ENCODE assay signal across 17 cellular contexts in the genomic region with DNA sequence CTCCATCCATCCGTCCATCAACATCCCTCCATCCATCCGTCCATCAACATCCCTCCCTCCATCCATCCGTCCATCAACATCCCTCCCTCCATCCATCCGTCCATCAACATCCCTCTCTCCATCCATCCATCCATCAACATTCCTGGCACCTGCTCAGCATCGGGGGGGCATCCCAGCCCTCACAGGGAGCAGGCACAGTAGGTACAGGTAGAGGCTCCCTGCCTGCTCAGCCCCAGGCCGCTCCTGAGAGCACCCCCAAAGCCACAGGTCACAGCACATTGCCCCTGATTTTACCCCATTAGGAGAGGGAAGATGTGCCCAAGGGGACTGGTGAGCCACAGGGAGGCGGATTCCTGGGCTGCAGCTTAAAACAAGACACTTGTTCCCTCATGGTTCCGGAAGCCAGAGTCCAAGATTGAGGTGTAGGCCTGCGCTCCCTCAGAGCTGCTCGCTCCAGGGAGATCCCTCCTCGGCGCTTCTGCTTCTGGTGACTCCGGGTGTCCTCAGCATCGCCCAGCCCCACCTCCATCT. TPM values are rescaled to one million over a fixed set of nuclear protein-coding genes. Genes with fewer than 3 reads are reported as not detected.
A peak's percentile ranks its signal among the peaks of the same experiment; 100 is the strongest.
DNase-seq lines count a peak whose midpoint lies in the region; ATAC-seq and TF ChIP-seq lines count a peak whose summit lies in the region.
"Had no signal": no experiment of that assay in that cellular context is flagged by ENCODE, and none has a peak within 500 bp of the region (broad histone marks: within the 10 kb centered on the region; RNA-seq: fewer than 3 reads in every experiment).

No MANE protein-coding gene starts in this region.

- POLR2A ChIA-PET in Caco-2 (lab: Charles Lee) = no interaction called here

- H3K36me3 ChIP-seq in Caco-2 (ENCODE audit: control insufficient read depth, insufficient read depth, low read length) = no peaks in the 10 kb centered on the region
- H3K36me3 ChIP-seq: gastroesophageal sphincter, MG63, right atrium auricular region, uterus had no signal

- H3K27me3 Mint-ChIP-seq in activated T-cell treated with anti-CD3 and anti-CD28 coated beads, Interleukin-2, amount 50 U/mL, for 72 hours (ENCODE audit: low read depth) = peaks cover 41% of the 10 kb centered on the region
- H3K27me3 Mint-ChIP-seq in Caco-2 (ENCODE audit: insufficient read depth, unreplicated experiment) = peaks cover 14% of the 10 kb centered on the region
- peaks cover 19 to 36% of the 10 kb centered on the region in 2 donors for H3K27me3 Mint-ChIP-seq in effector memory CD8-positive, alpha-beta T cell

- H3K4me1 ChIP-seq in Caco-2 = peaks cover 13% of the 10 kb centered on the region
- H3K4me1 ChIP-seq: uterus had no signal

- peaks cover 24% of the 10 kb centered on the region for H3K4me1 Mint-ChIP-seq in activated T-cell treated with anti-CD3 and anti-CD28 coated beads, Interleukin-2, amount 50 U/mL, for 72 hours (ENCODE audit: low read depth)
- H3K4me1 Mint-ChIP-seq in Caco-2 (ENCODE audit: low read depth, unreplicated experiment) = no peaks in the 10 kb centered on the region
- peaks cover 15 to 16% of the 10 kb centered on the region in 2 donors for H3K4me1 Mint-ChIP-seq in effector memory CD8-positive, alpha-beta T cell (ENCODE audit: low read depth in 2 of 2)

- no peaks in the 10 kb centered on the region for H3K27me3 ChIP-seq in Caco-2 (replicated peaks; ENCODE audit: control insufficient read depth, insufficient read depth, low read length)
- H3K27me3 ChIP-seq: MG63, right atrium auricular region, uterus had no signal

- H3K4me3 ChIP-seq in Caco-2 (ENCODE audit: low read depth, low read length) = no peak overlapping the region
- H3K4me3 ChIP-seq: MG63 had no signal

- peak overlapping the region; percentile 88 to 96 for H3K4me3 Mint-ChIP-seq in activated T-cell treated with anti-CD3 and anti-CD28 coated beads, Interleukin-2, amount 50 U/mL, for 72 hours
- peak overlapping the region; percentile 76 for H3K4me3 Mint-ChIP-seq in Caco-2 (ENCODE audit: unreplicated experiment)
- peak overlapping the region; percentile 96 to 99 for H3K4me3 Mint-ChIP-seq in effector memory CD8-positive, alpha-beta T cell

- TF ChIP-seq CTCF in Caco-2 (IDR thresholded peaks at IDR 0.05; ENCODE audit: insufficient read depth in 1 of 2, low read depth in 1 of 2, low read length in 1 of 2, severe bottlenecking in 1 of 2, unreplicated experiment in 1 of 2) (no peak), omental fat pad (IDR thresholded peaks at IDR 0.05) (no peak)

- no peak for DNase-seq in activated T-cell treated with anti-CD3 and anti-CD28 coated beads, Interleukin-2, amount 50 U/mL, for 72 hours
- DNase-seq in activated T-cell treated with anti-CD3 and anti-CD28 coated beads, Interleukin-2, amount 50 U/mL, for 1 hour = no peak
- DNase-seq in Caco-2 (peak in 1 of 2 experiments; percentile 27), sciatic nerve (ENCODE audit: low spot score) (peak; percentile 40), omental fat pad (ENCODE audit: low spot score) (no peak), 8988T (no peak), SKM-1 treated with dmso at 0.1 percent for 144 hours (lab: John Stamatoyannopoulos, UW; ENCODE audit: unreplicated experiment) (no peak)
- DNase-seq in effector memory CD8-positive, alpha-beta T cell = no peak
- DNase-seq: erythroblast; left cardiac atrium; MG63; NK-92 treated with Interleukin-12 subunit alpha and Interleukin-12 subunit beta, amount 100 ng/mL, for 24 hours; occipital lobe; uterus had no signal

- peaks cover 4% of the 10 kb centered on the region in 2 donors for H3K36me3 Mint-ChIP-seq in activated T-cell treated with anti-CD3 and anti-CD28 coated beads, Interleukin-2, amount 50 U/mL, for 72 hours (ENCODE audit: insufficient read depth in 2 of 2)
- H3K36me3 Mint-ChIP-seq in Caco-2 (ENCODE audit: insufficient read depth, unreplicated experiment) = peaks cover 7% of the 10 kb centered on the region
- no peaks in the 10 kb centered on the region for H3K36me3 Mint-ChIP-seq in effector memory CD8-positive, alpha-beta T cell (ENCODE audit: insufficient read depth)

- no TSS peak for BruUV-seq in Caco-2 (replicated peaks; lab: Mats Ljungman, UMichigan)

- ATAC-seq in activated T-cell treated with anti-CD3 and anti-CD28 coated beads, Interleukin-2, amount 50 U/mL, for 72 hours (replicated peaks in 1 of 2) = no peak
- no peak for ATAC-seq in effector memory CD8-positive, alpha-beta T cell (replicated peaks)
- ATAC-seq in sciatic nerve (no peak), omental fat pad (ENCODE audit: low FRiP score) (no peak)
- ATAC-seq: gastroesophageal sphincter, left cardiac atrium had no signal

- H3K9me3 ChIP-seq in Caco-2 = no peaks in the 10 kb centered on the region
- H3K9me3 ChIP-seq: gastroesophageal sphincter, MG63, right atrium auricular region, uterus had no signal

- peaks cover 0 to 1% of the 10 kb centered on the region in 2 donors for H3K9me3 Mint-ChIP-seq in activated T-cell treated with anti-CD3 and anti-CD28 coated beads, Interleukin-2, amount 50 U/mL, for 72 hours
- H3K9me3 Mint-ChIP-seq in Caco-2 (ENCODE audit: unreplicated experiment) = no peaks in the 10 kb centered on the region
- no peaks in the 10 kb centered on the region for H3K9me3 Mint-ChIP-seq in effector memory CD8-positive, alpha-beta T cell

- intact Hi-C loops in Caco-2 (cut with micrococcal nuclease; ENCODE audit: unreplicated experiment) = no loop called here
- intact Hi-C loops in sciatic nerve (cut with DNase I) = no loop called here

- CTCF ChIA-PET in Caco-2 (lab: Charles Lee) = no interaction called here

- peak overlapping the region; percentile 92 for H3K27ac Mint-ChIP-seq in activated T-cell treated with anti-CD3 and anti-CD28 coated beads, Interleukin-2, amount 50 U/mL, for 72 hours
- H3K27ac Mint-ChIP-seq in Caco-2 (ENCODE audit: unreplicated experiment) = no peak overlapping the region
- peak overlapping the region; percentile 94 to 96 for H3K27ac Mint-ChIP-seq in effector memory CD8-positive, alpha-beta T cell

RNA-seq across cellular contexts. Expression of gene CFAP46, which starts 21.1 kb away (rescaled TPM):
- under 1 TPM; 0.16 to 0.26 TPM for total RNA-seq in activated T-cell treated with anti-CD3 and anti-CD28 coated beads, Interleukin-2, amount 50 U/mL, for 72 hours
- total RNA-seq in Caco-2 (2022) (1.0 TPM in 1 of 2 replicates, not detected in the other), sciatic nerve (1.1 TPM), omental fat pad (under 1 TPM in 2 of 4 donors, not detected in 2; 0.24 to 0.37 TPM)
- total RNA-seq: RPMI7951 had no signal
